In the genomic region with DNA sequence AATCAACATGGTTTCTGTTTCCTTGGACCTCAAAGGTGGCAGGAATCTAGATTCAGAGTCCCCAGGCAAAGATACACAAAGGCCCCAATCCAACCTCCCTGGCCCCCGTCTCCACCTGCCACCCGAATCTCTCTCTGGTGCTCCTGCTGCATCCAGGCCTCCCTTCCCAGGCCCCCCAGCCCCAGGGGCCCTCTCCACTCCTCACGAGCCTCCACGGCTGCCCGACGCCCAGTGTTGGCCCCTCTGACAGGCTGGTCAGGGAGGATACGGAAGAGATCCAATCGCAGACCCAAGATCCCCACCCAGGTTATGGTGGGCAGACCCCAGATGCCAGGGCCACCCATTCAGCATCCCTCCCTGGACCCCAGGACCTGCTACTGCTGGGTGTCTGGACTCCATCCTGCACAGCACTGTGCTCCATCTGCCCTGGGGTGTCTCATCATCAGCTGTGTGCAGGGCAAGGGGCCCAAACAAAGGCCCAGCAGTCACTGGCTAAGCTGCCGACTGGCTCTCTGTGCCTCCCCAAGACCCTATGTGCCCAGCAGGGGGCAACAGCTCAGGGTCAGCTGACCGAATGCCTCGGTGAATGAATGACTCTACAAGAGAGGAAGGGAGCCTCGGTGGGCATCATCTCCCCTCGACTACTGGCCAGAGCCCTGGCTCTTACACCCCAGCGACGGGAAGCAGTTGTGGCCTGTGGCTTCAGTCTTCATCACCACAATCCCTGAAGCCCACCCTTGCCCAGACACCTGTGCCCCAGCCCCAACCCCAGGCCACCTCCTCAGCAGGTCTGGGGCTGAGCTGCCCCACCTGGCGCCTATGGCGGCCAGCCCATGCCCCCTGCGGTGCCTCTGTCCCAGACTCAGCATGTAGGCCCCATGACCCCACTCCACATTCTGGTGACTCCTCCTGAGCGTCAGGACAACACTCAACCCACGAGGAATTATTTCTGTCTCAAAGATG, we compare ENCODE assay signal across 1 cellular context.
TF ChIP-seq lines count a peak whose summit lies in the region.

No MANE protein-coding gene starts in this region.

TF ChIP-seq in SK-N-SH treated with all-trans-retinoic acid at 6 μM for 48 hours, 23 proteins besides CTCF, POLR2A, EP300 and RAD21 (continued from another document):
- TF ChIP-seq, protein P1, sequence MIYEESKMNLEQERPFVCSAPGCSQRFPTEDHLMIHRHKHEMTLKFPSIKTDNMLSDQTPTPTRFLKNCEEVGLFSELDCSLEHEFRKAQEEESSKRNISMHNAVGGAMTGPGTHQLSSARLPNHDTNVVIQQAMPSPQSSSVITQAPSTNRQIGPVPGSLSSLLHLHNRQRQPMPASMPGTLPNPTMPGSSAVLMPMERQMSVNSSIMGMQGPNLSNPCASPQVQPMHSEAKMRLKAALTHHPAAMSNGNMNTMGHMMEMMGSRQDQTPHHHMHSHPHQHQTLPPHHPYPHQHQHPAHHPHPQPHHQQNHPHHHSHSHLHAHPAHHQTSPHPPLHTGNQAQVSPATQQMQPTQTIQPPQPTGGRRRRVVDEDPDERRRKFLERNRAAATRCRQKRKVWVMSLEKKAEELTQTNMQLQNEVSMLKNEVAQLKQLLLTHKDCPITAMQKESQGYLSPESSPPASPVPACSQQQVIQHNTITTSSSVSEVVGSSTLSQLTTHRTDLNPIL (CRISPR knock-in tag; IDR thresholded peaks at IDR 0.05; ENCODE audit: low read depth) = no peak
- TF ChIP-seq TCF4 (CRISPR knock-in tag; IDR thresholded peaks at IDR 0.05; ENCODE audit: borderline replicate concordance) (no peak), OSR1 (CRISPR knock-in tag; IDR thresholded peaks at IDR 0.05) (no peak), BACH2 (CRISPR knock-in tag; IDR thresholded peaks at IDR 0.05; ENCODE audit: borderline replicate concordance) (no peak)
- TF ChIP-seq, protein P2, sequence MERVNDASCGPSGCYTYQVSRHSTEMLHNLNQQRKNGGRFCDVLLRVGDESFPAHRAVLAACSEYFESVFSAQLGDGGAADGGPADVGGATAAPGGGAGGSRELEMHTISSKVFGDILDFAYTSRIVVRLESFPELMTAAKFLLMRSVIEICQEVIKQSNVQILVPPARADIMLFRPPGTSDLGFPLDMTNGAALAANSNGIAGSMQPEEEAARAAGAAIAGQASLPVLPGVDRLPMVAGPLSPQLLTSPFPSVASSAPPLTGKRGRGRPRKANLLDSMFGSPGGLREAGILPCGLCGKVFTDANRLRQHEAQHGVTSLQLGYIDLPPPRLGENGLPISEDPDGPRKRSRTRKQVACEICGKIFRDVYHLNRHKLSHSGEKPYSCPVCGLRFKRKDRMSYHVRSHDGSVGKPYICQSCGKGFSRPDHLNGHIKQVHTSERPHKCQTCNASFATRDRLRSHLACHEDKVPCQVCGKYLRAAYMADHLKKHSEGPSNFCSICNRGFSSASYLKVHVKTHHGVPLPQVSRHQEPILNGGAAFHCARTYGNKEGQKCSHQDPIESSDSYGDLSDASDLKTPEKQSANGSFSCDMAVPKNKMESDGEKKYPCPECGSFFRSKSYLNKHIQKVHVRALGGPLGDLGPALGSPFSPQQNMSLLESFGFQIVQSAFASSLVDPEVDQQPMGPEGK (CRISPR knock-in tag; IDR thresholded peaks at IDR 0.05; ENCODE audit: borderline replicate concordance) = no peak
